In genomic region chr22:38751422-38752346, GRCh38 we compare ENCODE assay signal across 8 cellular contexts. TPM values are rescaled to one million over a fixed set of nuclear protein-coding genes. Genes with fewer than 3 reads are reported as not detected.
DNase-seq lines count a peak whose midpoint lies in the region; ATAC-seq and TF ChIP-seq lines count a peak whose summit lies in the region.

No MANE protein-coding gene starts in this region.

- H3K27ac ChIP-seq in HL-60 (replicated peaks) (peak overlapping the region; percentile 86), uterus (no peak overlapping the region)
- peak overlapping the region; percentile 84 for H3K27ac ChIP-seq in effector memory CD4-positive, alpha-beta T cell (ENCODE audit: insufficient read depth, low read length, poor library complexity, severe bottlenecking)

- H3K4me3 ChIP-seq in GM12875 (ENCODE audit: low read depth, low read length) (peak overlapping the region; percentile 31), HL-60 (replicated peaks; ENCODE audit: insufficient read depth, low read length) (0 out of 2 replicates have a peak overlapping the region, but pooled peaks have one; percentile 8), uterus (no peak overlapping the region)
- peak overlapping the region; percentile 49 for H3K4me3 ChIP-seq in effector memory CD4-positive, alpha-beta T cell (ENCODE audit: insufficient read depth, low read depth, low read length, poor library complexity, severe bottlenecking)

- intact Hi-C loops in uterus (cut with DNase I; ENCODE audit: low total_unique reads), result no loop called here

- peaks cover 62% of the 10 kb centered on the region for H3K36me3 ChIP-seq in effector memory CD4-positive, alpha-beta T cell (ENCODE audit: control insufficient read depth, insufficient read depth, low read length)
- no peaks in the 10 kb centered on the region for H3K36me3 ChIP-seq in uterus

- peak; percentile 78 to 93 for DNase-seq in HL-60 (ENCODE audit: low read depth in 1 of 2, low spot score in 1 of 2)
- DNase-seq in activated CD4-positive, alpha-beta T cell treated with anti-CD3 and anti-CD28 coated beads for 1 hour, result peak; percentile 48
- DNase-seq in effector memory CD4-positive, alpha-beta T cell, result peak; percentile 65 to 72 (median 66)
- peak; percentile 49 to 56 (median 50) for DNase-seq in stimulated activated CD4-positive, alpha-beta T cell treated with anti-CD3 and anti-CD28 coated beads, Interleukin-12 subunit alpha, Interleukin-12 subunit beta, amount 100 ng/mL, for 48 hours (ENCODE audit: low read depth in 2 of 3, low spot score in 1 of 3)
- DNase-seq in left lobe of liver (ENCODE audit: low spot score), result no peak
- DNase-seq in uterus, result no peak

- TF ChIP-seq POLR2A in uterus (IDR thresholded peaks at IDR 0.05), result no peak

- peaks cover 46% of the 10 kb centered on the region for H3K4me1 ChIP-seq in effector memory CD4-positive, alpha-beta T cell (ENCODE audit: control insufficient read depth, insufficient read depth, low read length, poor library complexity, severe bottlenecking)
- peaks cover 3 to 10% of the 10 kb centered on the region in 2 donors for H3K4me1 ChIP-seq in uterus

- TF ChIP-seq CTCF in GM12875 (IDR thresholded peaks at IDR 0.05; ENCODE audit: borderline replicate concordance, insufficient read depth, low read depth, low read length) (no peak), HL-60 (IDR thresholded peaks at IDR 0.05; ENCODE audit: insufficient read depth, low read length) (no peak), uterus (IDR thresholded peaks at IDR 0.05) (no peak)

- no peaks in the 10 kb centered on the region for H3K27me3 ChIP-seq in HL-60 (ENCODE audit: insufficient read depth, poor library complexity, severe bottlenecking)
- H3K27me3 ChIP-seq in effector memory CD4-positive, alpha-beta T cell (replicated peaks; ENCODE audit: control insufficient read depth, insufficient read depth, low read length, poor library complexity, severe bottlenecking), result no peaks in the 10 kb centered on the region
- no peaks in the 10 kb centered on the region for H3K27me3 ChIP-seq in uterus

- ATAC-seq in left lobe of liver (no peak), HG02763 (IDR thresholded peaks at IDR 0.05; ENCODE audit: unreplicated experiment) (no peak)

- no peaks in the 10 kb centered on the region for H3K9me3 ChIP-seq in effector memory CD4-positive, alpha-beta T cell (ENCODE audit: control insufficient read depth, low read length)
- no peaks in the 10 kb centered on the region for H3K9me3 ChIP-seq in uterus

RNA-seq across cellular contexts. Expression of gene SUN2, which starts 4.1 kb away (rescaled TPM):
- 183 TPM for total RNA-seq in left lobe of liver
- total RNA-seq in uterus, result 100 to 1,000 TPM; 118 to 285 (median 175) TPM

RNA-seq across cellular contexts. Expression of gene DNAL4, which starts 42.3 kb away (rescaled TPM):
- 3.3 TPM for total RNA-seq in left lobe of liver
- total RNA-seq in uterus, result 10 to 100 TPM in 2 of 4 donors, 1 to 10 TPM in 2; 3.1 to 23.4 (median 8.3) TPM

RNA-seq across cellular contexts. Expression of gene GTPBP1, which starts 45.9 kb away (rescaled TPM):
- total RNA-seq in left lobe of liver (14.4 TPM), uterus (10 to 100 TPM; 16.2 to 71.5 (median 56.1) TPM)

RNA-seq across cellular contexts. Expression of gene JOSD1, which starts 50.9 kb away (rescaled TPM):
- total RNA-seq in left lobe of liver, result 16.6 TPM
- 10 to 100 TPM; 24.4 to 57.9 (median 40.2) TPM for total RNA-seq in uterus

Comparison
In these comparisons a context has a peak if more than half of its experiments do, and no peak if none do; other contexts are left out.
1. H3K4me3 ChIP-seq: peak in GM12875 (single experiment), HL-60 (single experiment) and effector memory CD4-positive, alpha-beta T cell (single experiment); none in uterus (0 of 2).
2. DNase-seq: peak in HL-60 (2 of 2), activated CD4-positive, alpha-beta T cell treated with anti-CD3 and anti-CD28 coated beads for 1 hour (single experiment), effector memory CD4-positive, alpha-beta T cell (3 of 3) and stimulated activated CD4-positive, alpha-beta T cell treated with anti-CD3 and anti-CD28 coated beads, Interleukin-12 subunit alpha, Interleukin-12 subunit beta, amount 100 ng/mL, for 48 hours (3 of 3); none in left lobe of liver (single experiment) and uterus (0 of 2).
3. H3K27ac ChIP-seq: peak in HL-60 (single experiment) and effector memory CD4-positive, alpha-beta T cell (single experiment); none in uterus (0 of 2).